8 cellular contexts compared by ENCODE assay signal in genomic region chr16:10743610-10744369, GRCh38. TPM values are rescaled to one million over a fixed set of nuclear protein-coding genes. Genes with fewer than 3 reads are reported as not detected.
DNase-seq lines count a peak whose midpoint lies in the region; ATAC-seq and TF ChIP-seq lines count a peak whose summit lies in the region.

TSS of gene NUBP1 (plus strand) at chr16:10743842. CDS start at chr16:10743864, 22 bp downstream.

- H3K27me3 Mint-ChIP-seq in activated T-cell treated with anti-CD3 and anti-CD28 coated beads, Interleukin-2, amount 50 U/mL, for 4 hours (ENCODE audit: low read depth) = no peaks in the 10 kb centered on the region

- peak; percentile 77 for ATAC-seq in GM21619 (IDR thresholded peaks at IDR 0.05; ENCODE audit: unreplicated experiment)
- peak; percentile 96 to 97 for ATAC-seq in activated T-cell treated with anti-CD3 and anti-CD28 coated beads, Interleukin-2, amount 50 U/mL, for 4 hours

- whole genome bisulfite sequencing in esophagus, 2 donors = 0 to 1% methylated on average over 56 to 57 of the region's 57 CpGs

- H3K27me3 ChIP-seq in esophagus (ENCODE audit: control insufficient read depth in 1 of 2, insufficient read depth in 2 of 2, low read length in 2 of 2) (no peaks in the 10 kb centered on the region), muscle layer of colon (ENCODE audit: control insufficient read depth in 1 of 2, insufficient read depth in 2 of 2, low read length in 2 of 2) (no peaks in the 10 kb centered on the region)

- H3K9me3 Mint-ChIP-seq in activated T-cell treated with anti-CD3 and anti-CD28 coated beads, Interleukin-2, amount 50 U/mL, for 4 hours = no peaks in the 10 kb centered on the region

- DNase-seq in DMS153 (lab: John Stamatoyannopoulos, UW) (peak; percentile 93), KBM-7 (peak; percentile 96)
- peak; percentile 99 for DNase-seq in activated T-cell treated with anti-CD3 and anti-CD28 coated beads, Interleukin-2, amount 50 U/mL, for 4 hours
- peak; percentile 99 for DNase-seq in stimulated activated CD8-positive, alpha-beta memory T cell treated with anti-CD3 and anti-CD28 coated beads, Interleukin-7, amount 100 ng/mL, for 24 hours (ENCODE audit: low read depth)

- in situ Hi-C loops in KBM-7 (cut with MboI; ENCODE audit: low pct_unique_long_range_greater_than_20kb, low sequenced_read_pairs) = loop anchor here (25.0 kb wide), 1 partner anchor 481 kb away; no protein-coding TSS in a partner anchor

- H3K9me3 ChIP-seq in esophagus (ENCODE audit: control insufficient read depth in 2 of 2, insufficient read depth in 1 of 2, low read depth in 1 of 2, low read length in 1 of 2) (no peaks in the 10 kb centered on the region), muscle layer of colon (ENCODE audit: low read length) (no peaks in the 10 kb centered on the region)

- peaks cover 10% of the 10 kb centered on the region for H3K36me3 Mint-ChIP-seq in activated T-cell treated with anti-CD3 and anti-CD28 coated beads, Interleukin-2, amount 50 U/mL, for 4 hours (ENCODE audit: insufficient read depth)

- H3K4me3 Mint-ChIP-seq in activated T-cell treated with anti-CD3 and anti-CD28 coated beads, Interleukin-2, amount 50 U/mL, for 4 hours = peak within 1 kb of the TSS; percentile 93

- peaks cover 27% of the 10 kb centered on the region for H3K4me1 Mint-ChIP-seq in activated T-cell treated with anti-CD3 and anti-CD28 coated beads, Interleukin-2, amount 50 U/mL, for 4 hours (ENCODE audit: low read depth)

- peaks cover 0 to 3% of the 10 kb centered on the region in 2 donors for H3K36me3 ChIP-seq in esophagus (ENCODE audit: control insufficient read depth in 2 of 2, insufficient read depth in 2 of 2, low read length in 1 of 2)
- peaks cover 20% of the 10 kb centered on the region for H3K36me3 ChIP-seq in muscle layer of colon (ENCODE audit: insufficient read depth, low read length)

- H3K4me1 ChIP-seq in esophagus (ENCODE audit: control insufficient read depth in 2 of 2, insufficient read depth in 2 of 2, low read length in 1 of 2) (no peaks in the 10 kb centered on the region), muscle layer of colon (ENCODE audit: insufficient read depth, low read length) (peaks cover 26% of the 10 kb centered on the region)

- H3K4me3 ChIP-seq in esophagus (ENCODE audit: low read depth in 1 of 2, low read length in 2 of 2) (peak within 1 kb of the TSS; percentile 71 to 87), muscle layer of colon (ENCODE audit: low read depth in 1 of 2, low read length in 2 of 2) (peak within 1 kb of the TSS; percentile 54 to 57)

- peak within 1 kb of the TSS; percentile 40 for H3K9ac ChIP-seq in muscle layer of colon (ENCODE audit: low read length)

- H3K27ac ChIP-seq in esophagus (ENCODE audit: low read depth in 2 of 2, low read length in 1 of 2) (peak within 1 kb of the TSS; percentile 99), muscle layer of colon (ENCODE audit: low read depth, low read length) (peak within 1 kb of the TSS; percentile 79)

TF ChIP-seq in PFSK-1, 5 proteins besides CTCF, POLR2A, EP300 and RAD21:
- TF ChIP-seq FOXP2 (optimal IDR thresholded peaks at IDR 0.05; ENCODE audit: borderline replicate concordance, extremely low read depth, extremely low read length, insufficient read depth) (peak; percentile 33), POLR2AphosphoS5 (IDR thresholded peaks at IDR 0.05; ENCODE audit: low read depth, low read length) (peak; percentile 85), TAF1 (IDR thresholded peaks at IDR 0.05; ENCODE audit: borderline replicate concordance, insufficient read depth, low read length) (peak; percentile 70; the same call in 1 of the 2 replicates), REST (IDR thresholded peaks at IDR 0.05; ENCODE audit: insufficient read depth in 1 of 2, low read depth in 2 of 2, low read length in 2 of 2) (no peak)
TF ChIP-seq in PFSK-1: peak in this region for 3.

RNA-seq across cellular contexts. Expression of gene NUBP1, which starts in this region (rescaled TPM):
- polyA plus RNA-seq in PFSK-1 (2012; ENCODE audit: insufficient read length, low read depth) = 37.9 TPM
- 10 to 100 TPM; 42.4 to 52.8 (median 44.1) TPM for total RNA-seq in activated T-cell treated with anti-CD3 and anti-CD28 coated beads, Interleukin-2, amount 50 U/mL, for 4 hours
- 10 to 100 TPM; 27.1 to 27.4 TPM for polyA plus RNA-seq in esophagus

Comparison
In these comparisons a context has a peak if more than half of its experiments do, and no peak if none do; other contexts are left out.
1. Peak in every context shown above with its lines: DNase-seq, ATAC-seq, H3K4me3 ChIP-seq and H3K27ac ChIP-seq.